Comparison of ENCODE assay signal across 1 cellular context in genomic region chr3:21718161-21718765, GRCh38.
TF ChIP-seq lines count a peak whose summit lies in the region.

No MANE protein-coding gene starts in this region.

TF ChIP-seq in H1, 55 proteins besides CTCF, POLR2A, EP300 and RAD21:
- TF ChIP-seq CHD2 (IDR thresholded peaks at IDR 0.05; ENCODE audit: low read length) (no peak), TEAD4 (IDR thresholded peaks at IDR 0.05; ENCODE audit: low read depth, low read length) (no peak), HDAC6 (IDR thresholded peaks at IDR 0.05; ENCODE audit: low read depth, low read length) (no peak), TAF1 (IDR thresholded peaks at IDR 0.05; ENCODE audit: low read depth, low read length) (no peak), ZNF274 (IDR thresholded peaks at IDR 0.05; ENCODE audit: borderline replicate concordance, extremely low read depth, low read length) (no peak)
